24 cellular contexts compared by ENCODE assay signal in genomic region chr4:1492636-1493539, GRCh38.
DNase-seq lines count a peak whose midpoint lies in the region; ATAC-seq and TF ChIP-seq lines count a peak whose summit lies in the region.
"Had no signal": no experiment of that assay in that cellular context is flagged by ENCODE, and none has a peak within 500 bp of the region (broad histone marks: within the 10 kb centered on the region; RNA-seq: fewer than 3 reads in every experiment).

No MANE protein-coding gene starts in this region.

- H2BK12ac ChIP-seq in neuronal stem cell (ENCODE audit: low read length), result peak overlapping the region; percentile 41

- 31% methylated on average over 11 of the region's 46 CpGs for WGBS in SK-N-SH (ENCODE audit: low lambda C conversion rate)
- WGBS in neuronal stem cell (ENCODE audit: extremely low coverage in 2 of 2, insufficient read length in 2 of 2, insufficient replicate concordance in 1 of 2), 2 donors, result no CpG with 5 or more reads among the region's 46 CpGs

- H2BK15ac ChIP-seq in neuronal stem cell (ENCODE audit: low read length), result no peak overlapping the region

- H3F3A ChIP-seq in SK-N-SH (replicated peaks; ENCODE audit: insufficient read depth), result no peaks in the 10 kb centered on the region

- H3K36me3 ChIP-seq in SK-N-SH (replicated peaks in 1 of 2; ENCODE audit: control insufficient read depth in 1 of 2, insufficient read depth in 2 of 2, low read length in 1 of 2) (no peaks in the 10 kb centered on the region), WERI-Rb-1 (no peaks in the 10 kb centered on the region), neuronal stem cell (replicated peaks in 1 of 2; ENCODE audit: control insufficient read depth in 2 of 2, insufficient read depth in 2 of 2, low read length in 2 of 2) (no peaks in the 10 kb centered on the region)
- H3K36me3 ChIP-seq: BLaER1, esophagus muscularis mucosa had no signal

- H3K4me2 ChIP-seq in SK-N-SH (no peak overlapping the region), neuronal stem cell (ENCODE audit: insufficient read depth, low read length, poor library complexity, severe bottlenecking) (no peak overlapping the region)
- H3K4me2 ChIP-seq: A549, BLaER1 had no signal

- H3K4me3 ChIP-seq in SK-N-SH (ENCODE audit: low read depth in 2 of 2, low read length in 1 of 2), result no peak overlapping the region
- H3K4me3 ChIP-seq in WERI-Rb-1 (ENCODE audit: low read depth, low read length), result no peak overlapping the region
- H3K4me3 ChIP-seq in neuronal stem cell (ENCODE audit: low read length in 2 of 2), result no peak overlapping the region
- H3K4me3 ChIP-seq: A549, BLaER1, esophagus muscularis mucosa, psoas muscle had no signal

- peak overlapping the region; percentile 53 for H2BK5ac ChIP-seq in neuronal stem cell (ENCODE audit: low read length)

- no peak overlapping the region for H4K8ac ChIP-seq in neuronal stem cell (ENCODE audit: low read depth, low read length)

- H3K4me1 ChIP-seq in SK-N-SH (ENCODE audit: control insufficient read depth in 1 of 2, insufficient read depth in 2 of 2, low read depth in 1 of 2, low read length in 1 of 2) (peaks cover 0 to 7% of the 10 kb centered on the region in 2 experiments; a peak in 1 of 4 replicates), neuronal stem cell (ENCODE audit: control insufficient read depth in 2 of 2, insufficient read depth in 1 of 2, low read depth in 1 of 2, low read length in 2 of 2) (no peaks in the 10 kb centered on the region)
- H3K4me1 ChIP-seq: A549, esophagus muscularis mucosa, psoas muscle had no signal

- CTCF ChIA-PET in SK-N-SH (lab: Yijun Ruan, JAX), result interaction anchor here (0.9 to 1.0 kb wide), 2 partner anchors 20 to 137 kb away, joined by 3 to 5 read pairs; no protein-coding TSS in a partner anchor

- no peak for TF ChIP-seq RAD21 in SK-N-SH (IDR thresholded peaks at IDR 0.05; ENCODE audit: low read length)

- peak overlapping the region; percentile 53 for H3K4ac ChIP-seq in neuronal stem cell (ENCODE audit: low read length)

- no peak for TF ChIP-seq CTCF in SK-N-SH (IDR thresholded peaks at IDR 0.05)
- TF ChIP-seq CTCF in WERI-Rb-1 (IDR thresholded peaks at IDR 0.05; ENCODE audit: low read depth, low read length), result no peak

- H2AFZ ChIP-seq in SK-N-SH (ENCODE audit: low read depth) (no peak overlapping the region), neuronal stem cell (ENCODE audit: low read length) (no peak overlapping the region)

- H3K9me3 ChIP-seq in SK-N-SH (no peaks in the 10 kb centered on the region), WERI-Rb-1 (ENCODE audit: severe bottlenecking) (no peaks in the 10 kb centered on the region), neuronal stem cell (replicated peaks in 1 of 2; ENCODE audit: control insufficient read depth in 2 of 2, insufficient read depth in 1 of 2, low read depth in 1 of 2, low read length in 2 of 2) (no peaks in the 10 kb centered on the region)
- H3K9me3 ChIP-seq: A549, BLaER1, esophagus muscularis mucosa, psoas muscle had no signal

- H3K27ac ChIP-seq in SK-N-SH (ENCODE audit: low read depth in 2 of 2, low read length in 1 of 2), result no peak overlapping the region
- no peak overlapping the region for H3K27ac ChIP-seq in WERI-Rb-1
- H3K27ac ChIP-seq in neuronal stem cell (replicated peaks; ENCODE audit: low read length), result no peak overlapping the region
- H3K27ac ChIP-seq: A549, BLaER1, esophagus muscularis mucosa, HL-60, psoas muscle had no signal

- peak overlapping the region; percentile 63 for H2AK5ac ChIP-seq in neuronal stem cell (ENCODE audit: low read depth, low read length)

- POLR2A ChIA-PET in SK-N-SH (lab: Yijun Ruan, JAX), result no interaction called here

- peak overlapping the region; percentile 76 for H3K18ac ChIP-seq in neuronal stem cell (ENCODE audit: low read length)

- H3K23ac ChIP-seq in neuronal stem cell (ENCODE audit: low read depth, low read length, poor library complexity), result peak overlapping the region; percentile 65

- H3K14ac ChIP-seq in neuronal stem cell (ENCODE audit: low read length), result no peak overlapping the region

- H3K79me1 ChIP-seq in neuronal stem cell (ENCODE audit: low read depth, low read length), result no peaks in the 10 kb centered on the region

- H3K79me2 ChIP-seq in SK-N-SH (ENCODE audit: insufficient read depth), result no peaks in the 10 kb centered on the region

- no peaks in the 10 kb centered on the region for H3K9me2 ChIP-seq in SK-N-SH

- DNase-seq in SK-N-SH, result peak; percentile 44
- peak; percentile 94 for DNase-seq in D341Med (ENCODE audit: low spot score)
- peak; percentile 87 for DNase-seq in WERI-Rb-1
- DNase-seq in neuronal stem cell (ENCODE audit: low spot score), result no peak
- DNase-seq in OCI-M1 (lab: John Stamatoyannopoulos, UW), result no peak
- DNase-seq in NCI-H1092 (lab: John Stamatoyannopoulos, UW), result no peak
- DNase-seq: activated CD4-positive, alpha-beta T cell treated with anti-CD3 and anti-CD28 coated beads for 36 hours; activated CD8-positive, alpha-beta memory T cell treated with anti-CD3 and anti-CD28 coated beads for 24 hours; activated T-cell treated with anti-CD3 and anti-CD28 coated beads, Interleukin-2, amount 50 U/mL, for 4 hours; cortex of kidney; Kasumi-1; NCI-H1930; SHP77; small intestine; stimulated activated CD4-positive, alpha-beta T cell treated with anti-CD3 and anti-CD28 coated beads, Interleukin-2, amount 100 ng/mL, for 24 hours had no signal

- no peak overlapping the region for H4K91ac ChIP-seq in neuronal stem cell (ENCODE audit: low read depth, low read length, poor library complexity)

- H4K20me1 ChIP-seq in SK-N-SH (ENCODE audit: insufficient read depth), result no peaks in the 10 kb centered on the region

- H3K9ac ChIP-seq in SK-N-SH (no peak overlapping the region), neuronal stem cell (ENCODE audit: low read depth, low read length, poor library complexity) (no peak overlapping the region)
- H3K9ac ChIP-seq: BLaER1 had no signal

- H3K27me3 ChIP-seq in SK-N-SH (ENCODE audit: insufficient read depth) (peaks cover 71% of the 10 kb centered on the region), WERI-Rb-1 (ENCODE audit: insufficient read depth, low read depth, severe bottlenecking) (peaks cover 54% of the 10 kb centered on the region), neuronal stem cell (ENCODE audit: control insufficient read depth in 3 of 3, insufficient read depth in 3 of 3, low read depth in 1 of 3, low read length in 3 of 3) (peaks cover 0 to 45% (median 0%) of the 10 kb centered on the region in 3 experiments)
- H3K27me3 ChIP-seq: BLaER1 had no signal

- ATAC-seq in SK-N-SH treated with all-trans-retinoic acid at 6 μM for 48 hours (no peak), GM21367 (IDR thresholded peaks at IDR 0.05; ENCODE audit: unreplicated experiment) (no peak)
- ATAC-seq: A549; activated CD4-positive, alpha-beta T cell treated with anti-CD3 and anti-CD28 coated beads for 36 hours; activated T-cell treated with anti-CD3 and anti-CD28 coated beads, Interleukin-2, amount 50 U/mL, for 4 hours; HCT116; psoas muscle; stimulated activated effector memory CD8-positive, alpha-beta T cell treated with anti-CD3 and anti-CD28 coated beads, Interleukin-12 subunit alpha, Interleukin-12 subunit beta, amount 100 ng/mL, for 72 hours had no signal

- H2BK120ac ChIP-seq in neuronal stem cell (ENCODE audit: low read depth, low read length), result no peak overlapping the region

- no peak for TF ChIP-seq EP300 in SK-N-SH (IDR thresholded peaks at IDR 0.05; ENCODE audit: borderline replicate concordance in 1 of 2, low read depth in 1 of 2, low read length in 1 of 2)

TF ChIP-seq in SK-N-SH, 30 proteins besides CTCF, POLR2A, EP300 and RAD21 (continues in another document):
- TF ChIP-seq JUND (IDR thresholded peaks at IDR 0.05) (no peak), FOSL2 (IDR thresholded peaks at IDR 0.05; ENCODE audit: borderline replicate concordance, low read depth) (no peak), NFIC (IDR thresholded peaks at IDR 0.05; ENCODE audit: borderline replicate concordance) (no peak), CHD2 (IDR thresholded peaks at IDR 0.05; ENCODE audit: low read length, partially characterized antibody) (no peak), RXRA (IDR thresholded peaks at IDR 0.05; ENCODE audit: borderline replicate concordance, low read depth) (no peak), NRF1 (IDR thresholded peaks at IDR 0.05; ENCODE audit: low read depth, low read length) (no peak), MEF2A (IDR thresholded peaks at IDR 0.05; ENCODE audit: borderline replicate concordance, low read depth) (no peak), TEAD4 (IDR thresholded peaks at IDR 0.05; ENCODE audit: borderline replicate concordance, insufficient read depth) (no peak), TCF12 (IDR thresholded peaks at IDR 0.05) (no peak), EZH2phosphoT487 (IDR thresholded peaks at IDR 0.05; ENCODE audit: borderline replicate concordance, low read depth) (no peak)

TF ChIP-seq in SK-N-SH treated with all-trans-retinoic acid at 6 μM for 48 hours, 23 proteins besides CTCF, POLR2A, EP300 and RAD21 (continues in another document):
- TF ChIP-seq RARB (CRISPR knock-in tag; IDR thresholded peaks at IDR 0.05) (no peak), TSHZ2 (CRISPR knock-in tag; IDR thresholded peaks at IDR 0.05) (no peak), PPARA (CRISPR knock-in tag; IDR thresholded peaks at IDR 0.05; ENCODE audit: borderline replicate concordance) (no peak)

Comparison
In these comparisons a context has a peak if more than half of its experiments do, and no peak if none do; other contexts are left out.
1. DNase-seq: peak in SK-N-SH (single experiment), D341Med (single experiment) and WERI-Rb-1 (single experiment); none in neuronal stem cell (single experiment), OCI-M1 (single experiment) and NCI-H1092 (single experiment).